Comparison of ENCODE assay signal across 8 cellular contexts in the genomic region with DNA sequence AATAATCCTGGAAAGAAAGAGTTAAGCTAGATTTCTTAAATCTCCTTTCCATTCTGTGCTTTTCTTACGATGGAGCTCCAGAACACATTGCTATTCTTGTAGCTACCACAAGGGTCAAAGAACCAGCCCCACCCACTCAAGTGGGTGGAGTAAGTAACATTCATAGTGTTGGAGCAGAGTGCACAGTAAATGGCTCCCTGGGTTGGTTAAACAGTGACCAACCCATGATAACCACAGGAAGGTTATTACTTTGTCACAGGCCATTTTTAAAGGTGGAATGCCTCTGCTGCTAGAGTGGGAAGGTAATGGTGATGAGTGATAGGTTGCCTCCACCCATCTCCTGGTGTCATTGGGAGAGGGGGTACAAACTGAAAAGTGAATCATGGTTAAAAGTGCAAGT. TPM values are rescaled to one million over a fixed set of nuclear protein-coding genes. Genes with fewer than 3 reads are reported as not detected.
DNase-seq lines count a peak whose midpoint lies in the region; ATAC-seq and TF ChIP-seq lines count a peak whose summit lies in the region.

No MANE protein-coding gene starts in this region.

- DNase-seq in NOMO-1 treated with DMSO at 0.1 percent for 48 hours (lab: John Stamatoyannopoulos, UW; ENCODE audit: unreplicated experiment) = peak; percentile 26
- DNase-seq in NOMO-1 treated with dmso at 0.1 percent for 144 hours (lab: John Stamatoyannopoulos, UW; ENCODE audit: unreplicated experiment) = no peak
- no peak for DNase-seq in HCT116 (ENCODE audit: low read depth, low spot score)
- peak; percentile 97 for DNase-seq in renal cortical epithelial cell (ENCODE audit: low read depth)
- no peak for DNase-seq in thyroid gland
- no peak for DNase-seq in NCI-H748 (lab: John Stamatoyannopoulos, UW; ENCODE audit: unreplicated experiment)

- H3K27ac ChIP-seq in HCT116 (ENCODE audit: low read depth, low read length) = peak overlapping the region; percentile 22
- H3K27ac ChIP-seq in OCI-LY1 (ENCODE audit: low read depth, low read length, poor library complexity, severe bottlenecking) = no peak overlapping the region
- H3K27ac ChIP-seq in duodenal mucosa (ENCODE audit: low read depth, low read length) = peak overlapping the region; percentile 52
- H3K27ac ChIP-seq in thyroid gland = no peak overlapping the region

- BruUV-seq in HCT116 (replicated peaks; lab: Mats Ljungman, UMichigan) = no TSS peak

- ATAC-seq in HCT116 = peak; percentile 90

- CTCF ChIA-PET in HCT116 (lab: Charles Lee) = interaction anchor here (1.4 kb wide), 1 partner anchor 15 kb away, joined by 4 read pairs; no protein-coding TSS in a partner anchor

- no peak overlapping the region for H3K9ac ChIP-seq in HCT116 (ENCODE audit: low read length)
- no peak overlapping the region for H3K9ac ChIP-seq in OCI-LY1 (ENCODE audit: low read length)
- H3K9ac ChIP-seq in duodenal mucosa (ENCODE audit: low read depth in 1 of 2, low read length in 2 of 2) = no peak overlapping the region

- H3F3A ChIP-seq in OCI-LY1 (ENCODE audit: insufficient read depth, low read length) = no peaks in the 10 kb centered on the region

- RAD21 ChIA-PET in HCT116 (lab: Charles Lee; ENCODE audit: low non-redundant PET in 1 of 2, low total read pairs in 2 of 2, uncharacterized antibody in 2 of 2, unreplicated experiment in 2 of 2) = interaction anchor here in 1 of 2 experiments (0.7 kb wide), 1 partner anchor 401 kb away, joined by 4 read pairs; no protein-coding TSS in a partner anchor

- intact Hi-C loops in HCT116 (cut with micrococcal nuclease) (no loop called here), thyroid gland (cut with DNase I) (no loop called here)

- no peaks in the 10 kb centered on the region for H3K27me3 ChIP-seq in HCT116 (ENCODE audit: insufficient read depth, low read length)
- no peaks in the 10 kb centered on the region for H3K27me3 ChIP-seq in OCI-LY1 (ENCODE audit: insufficient read depth, low read length)
- H3K27me3 ChIP-seq in duodenal mucosa (ENCODE audit: control insufficient read depth in 1 of 2, insufficient read depth in 2 of 2, low read length in 2 of 2) = no peaks in the 10 kb centered on the region
- no peaks in the 10 kb centered on the region for H3K27me3 ChIP-seq in thyroid gland

- H4K20me1 ChIP-seq in HCT116 (ENCODE audit: insufficient read depth) = no peaks in the 10 kb centered on the region
- H4K20me1 ChIP-seq in OCI-LY1 (ENCODE audit: insufficient read depth, low read length) = no peaks in the 10 kb centered on the region

- H3K4me2 ChIP-seq in HCT116 (ENCODE audit: low read length) = peak overlapping the region; percentile 50; the same call in 1 of the 2 replicates
- no peak overlapping the region for H3K4me2 ChIP-seq in OCI-LY1 (ENCODE audit: low read length)

- H3K79me2 ChIP-seq in HCT116 (ENCODE audit: insufficient read depth, low read length) (peaks cover 47% of the 10 kb centered on the region), OCI-LY1 (ENCODE audit: insufficient read depth, low read length) (no peaks in the 10 kb centered on the region)

- TF ChIP-seq CTCF in HCT116 (IDR thresholded peaks at IDR 0.05 in 2 of 3, conservative IDR thresholded peaks at IDR 0.05 in 1 of 3; ENCODE audit: borderline replicate concordance in 1 of 3, insufficient read depth in 1 of 3, low read depth in 2 of 3, low read length in 2 of 3) (peak in 2 of 3 experiments; percentile 50; a peak in 4 of 6 replicates), OCI-LY1 (IDR thresholded peaks at IDR 0.05; ENCODE audit: low read length) (peak; percentile 28; the same call in 1 of the 2 replicates), thyroid gland (IDR thresholded peaks at IDR 0.05) (no peak)

- no peaks in the 10 kb centered on the region for H3K9me3 ChIP-seq in HCT116 (ENCODE audit: control insufficient read depth in 1 of 2, insufficient read depth in 1 of 2, low read depth in 1 of 2, low read length in 2 of 2)
- H3K9me3 ChIP-seq in OCI-LY1 (ENCODE audit: low read length) = no peaks in the 10 kb centered on the region
- H3K9me3 ChIP-seq in duodenal mucosa (ENCODE audit: control insufficient read depth in 1 of 2, low read length in 2 of 2) = no peaks in the 10 kb centered on the region
- no peaks in the 10 kb centered on the region for H3K9me3 ChIP-seq in thyroid gland

- TF ChIP-seq POLR2A in HCT116 (IDR thresholded peaks at IDR 0.05; ENCODE audit: borderline replicate concordance, extremely low read depth, insufficient read depth, insufficient read length) (no peak), thyroid gland (IDR thresholded peaks at IDR 0.05) (no peak)

- 21% methylated on average over 1 of the region's 1 CpG for WGBS in thyroid gland, 2 donors

- peaks cover 26 to 30% of the 10 kb centered on the region in 2 experiments for H3K4me1 ChIP-seq in HCT116 (ENCODE audit: control insufficient read depth in 1 of 2, insufficient read depth in 2 of 2, low read length in 2 of 2)
- peaks cover 16% of the 10 kb centered on the region for H3K4me1 ChIP-seq in OCI-LY1 (ENCODE audit: insufficient read depth, low read length, severe bottlenecking)
- H3K4me1 ChIP-seq in duodenal mucosa (ENCODE audit: control insufficient read depth in 1 of 2, insufficient read depth in 2 of 2, low read length in 2 of 2) = peaks cover 28 to 35% of the 10 kb centered on the region in 2 donors
- H3K4me1 ChIP-seq in thyroid gland = peaks cover 0 to 12% of the 10 kb centered on the region in 2 donors

- H3K4me3 ChIP-seq in HCT116 (replicated peaks in 1 of 2; ENCODE audit: low read depth in 1 of 2, low read length in 2 of 2) (no peak overlapping the region), OCI-LY1 (ENCODE audit: low read depth, low read length, poor library complexity, severe bottlenecking) (no peak overlapping the region), duodenal mucosa (ENCODE audit: low read depth in 1 of 2, low read length in 2 of 2) (peak overlapping the region in 1 of 2 donors; percentile 32), thyroid gland (replicated peaks in 1 of 3) (no peak overlapping the region)

- TF ChIP-seq RAD21 in HCT116 (IDR thresholded peaks at IDR 0.05; ENCODE audit: low read depth) = no peak

- H3K36me3 ChIP-seq in HCT116 (ENCODE audit: control insufficient read depth in 1 of 2, insufficient read depth in 2 of 2, low read length in 2 of 2) (peaks cover 50 to 51% of the 10 kb centered on the region in 2 experiments; a peak in 3 of 4 replicates), OCI-LY1 (ENCODE audit: insufficient read depth, low read length) (peaks cover 97% of the 10 kb centered on the region), duodenal mucosa (ENCODE audit: control insufficient read depth in 1 of 2, insufficient read depth in 2 of 2, low read length in 2 of 2) (peaks cover 39 to 80% of the 10 kb centered on the region in 2 donors), thyroid gland (peaks cover 58 to 60% of the 10 kb centered on the region in 2 donors)

- no peak overlapping the region for H2AFZ ChIP-seq in HCT116 (ENCODE audit: low read depth, low read length, poor library complexity, severe bottlenecking)
- H2AFZ ChIP-seq in OCI-LY1 (ENCODE audit: low read length) = no peak overlapping the region

- POLR2A ChIA-PET in HCT116 (lab: Charles Lee) = no interaction called here

- H3K9me2 ChIP-seq in HCT116 (ENCODE audit: insufficient read depth) = no peaks in the 10 kb centered on the region
- H3K9me2 ChIP-seq in OCI-LY1 (ENCODE audit: low read depth, low read length) = no peaks in the 10 kb centered on the region

TF ChIP-seq in HCT116, 20 proteins besides CTCF, POLR2A, EP300 and RAD21 (continues in another document):
- TF ChIP-seq SP1 (IDR thresholded peaks at IDR 0.05; ENCODE audit: low read depth) = no peak
- TF ChIP-seq SIN3A (IDR thresholded peaks at IDR 0.05; ENCODE audit: low read depth) = no peak
- TF ChIP-seq EZH2phosphoT487 (IDR thresholded peaks at IDR 0.05; ENCODE audit: borderline replicate concordance) = no peak
- TF ChIP-seq TCF7L2 (IDR thresholded peaks at IDR 0.05; ENCODE audit: borderline replicate concordance, extremely low read depth, insufficient read depth, insufficient read length) = no peak
- TF ChIP-seq CEBPB (IDR thresholded peaks at IDR 0.05; ENCODE audit: low read depth) = no peak
- no peak for TF ChIP-seq ZNF274 (IDR thresholded peaks at IDR 0.05; ENCODE audit: low read depth, low read length)
- no peak for TF ChIP-seq JUND (IDR thresholded peaks at IDR 0.05)
- TF ChIP-seq EGR1 (IDR thresholded peaks at IDR 0.05; ENCODE audit: low read depth) = peak; percentile 49; the same call in 1 of the 2 replicates
- 0 out of 2 replicates have a peak, but pooled peaks have one; percentile 14 for TF ChIP-seq CBX3 (IDR thresholded peaks at IDR 0.05; ENCODE audit: low read depth)

RNA-seq across cellular contexts. Expression of a gene that starts 13.9 kb away (rescaled TPM):
- 187 TPM for total RNA-seq in HCT116 (2021; ENCODE audit: unreplicated experiment)
- polyA plus RNA-seq in HCT116 (2012) = 180 and 182 TPM in 2 replicates
- 374 and 520 TPM in 2 replicates for total RNA-seq in renal cortical epithelial cell
- total RNA-seq in thyroid gland = 100 to 1,000 TPM; 157 to 219 (median 170) TPM

RNA-seq across cellular contexts. Expression of a gene that starts 29.9 kb away (rescaled TPM):
- total RNA-seq in HCT116 (2021; ENCODE audit: unreplicated experiment) (0.27 TPM), renal cortical epithelial cell (0.65 TPM in 1 of 2 replicates, not detected in the other), thyroid gland (1 to 10 TPM in 2 of 4 donors, under 1 TPM in 2; 0.63 to 2.1 (median 1.4) TPM)
- 0.10 and 0.16 TPM in 2 replicates for polyA plus RNA-seq in HCT116 (2012)

RNA-seq across cellular contexts. Expression of a gene that starts 39.1 kb away (rescaled TPM):
- total RNA-seq in HCT116 (2021; ENCODE audit: unreplicated experiment) (111 TPM), renal cortical epithelial cell (144 and 167 TPM in 2 replicates), thyroid gland (100 to 1,000 TPM in 3 of 4 donors, 10 to 100 TPM in 1; 86.9 to 175 (median 121) TPM)
- 129 and 173 TPM in 2 replicates for polyA plus RNA-seq in HCT116 (2012)

RNA-seq across cellular contexts. Expression of a gene that starts 39.4 kb away (rescaled TPM):
- 58.1 TPM for total RNA-seq in HCT116 (2021; ENCODE audit: unreplicated experiment)
- polyA plus RNA-seq in HCT116 (2012) = 49.4 and 64.8 TPM in 2 replicates
- 37.2 and 74.1 TPM in 2 replicates for total RNA-seq in renal cortical epithelial cell
- 100 to 1,000 TPM in 1 of 4 donors, 10 to 100 TPM in 3; 57.0 to 110 (median 81.8) TPM for total RNA-seq in thyroid gland

Comparison
In these comparisons a context has a peak if more than half of its experiments do, and no peak if none do; other contexts are left out.
1. DNase-seq: peak in NOMO-1 treated with DMSO at 0.1 percent for 48 hours (single experiment) and renal cortical epithelial cell (single experiment); none in NOMO-1 treated with dmso at 0.1 percent for 144 hours (single experiment), HCT116 (single experiment), thyroid gland (0 of 2) and NCI-H748 (single experiment).
2. H3K27ac ChIP-seq: peak in HCT116 (single experiment) and duodenal mucosa (single experiment); none in OCI-LY1 (single experiment) and thyroid gland (0 of 3).
3. CTCF ChIP-seq: peak in HCT116 (2 of 3) and OCI-LY1 (single experiment); none in thyroid gland (0 of 6).